Comparison of ENCODE assay signal across 8 cellular contexts in genomic region chr3:24494616-24495333, GRCh38. TPM values are rescaled to one million over a fixed set of nuclear protein-coding genes. Genes with fewer than 3 reads are reported as not detected.
DNase-seq lines count a peak whose midpoint lies in the region; ATAC-seq, FAIRE-seq and TF ChIP-seq lines count a peak whose summit lies in the region.

THRB (minus strand) TSS chr3:24494850.

- no peak within 1 kb of the TSS for H3K4me3 ChIP-seq in CD8-positive, alpha-beta T cell (ENCODE audit: low read depth, low read length)
- peak within 1 kb of the TSS; percentile 80 for H3K4me3 ChIP-seq in smooth muscle cell

- peaks cover 15% of the 10 kb centered on the region for H3K79me2 ChIP-seq in smooth muscle cell (ENCODE audit: low read depth)

- H3K27ac ChIP-seq in CD8-positive, alpha-beta T cell (ENCODE audit: low read depth, low read length), result no peak within 1 kb of the TSS
- H3K27ac ChIP-seq in cingulate gyrus (ENCODE audit: low read depth, low read length) (peak within 1 kb of the TSS; percentile 61), smooth muscle cell (ENCODE audit: low read depth) (peak within 1 kb of the TSS; percentile 79)

- intact Hi-C loops in CD8-positive, alpha-beta T cell (cut with DNase I, micrococcal nuclease), result no loop called here

- peaks cover 3% of the 10 kb centered on the region for H3K4me1 Mint-ChIP-seq in CD8-positive, alpha-beta T cell (ENCODE audit: low read depth)

- peaks cover 5% of the 10 kb centered on the region for H3F3A ChIP-seq in smooth muscle cell (ENCODE audit: low read depth)

- no peaks in the 10 kb centered on the region for H3K9me3 ChIP-seq in CD8-positive, alpha-beta T cell (ENCODE audit: low read length)
- no peaks in the 10 kb centered on the region for H3K9me3 ChIP-seq in smooth muscle cell (replicated peaks; ENCODE audit: low read depth)

- no peaks in the 10 kb centered on the region for H4K20me1 ChIP-seq in smooth muscle cell (ENCODE audit: low read depth)

- H3K36me3 Mint-ChIP-seq in CD8-positive, alpha-beta T cell, result no peaks in the 10 kb centered on the region

- POLR2A ChIA-PET in CD8-positive, alpha-beta T cell (lab: Charles Lee), result no interaction called here

- peak within 1 kb of the TSS; percentile 96 for H2AFZ ChIP-seq in smooth muscle cell (ENCODE audit: low read depth)

- ATAC-seq in CD8-positive, alpha-beta T cell, result no peak
- ATAC-seq in GM21515 (IDR thresholded peaks at IDR 0.05; ENCODE audit: unreplicated experiment), result peak; percentile 47

- H3K27ac Mint-ChIP-seq in CD8-positive, alpha-beta T cell, result no peak within 1 kb of the TSS

- H3K36me3 ChIP-seq in CD8-positive, alpha-beta T cell (ENCODE audit: insufficient read depth, low read length), result no peaks in the 10 kb centered on the region
- no peaks in the 10 kb centered on the region for H3K36me3 ChIP-seq in smooth muscle cell (ENCODE audit: low read depth)

- peak within 1 kb of the TSS; percentile 74 for H3K9ac ChIP-seq in smooth muscle cell (ENCODE audit: low read depth)

- WGBS in smooth muscle cell (ENCODE audit: low lambda C conversion rate), result 2% methylated on average over 47 of the region's 82 CpGs

- no peaks in the 10 kb centered on the region for H3K4me1 ChIP-seq in CD8-positive, alpha-beta T cell (ENCODE audit: insufficient read depth, low read length)
- peaks cover 6% of the 10 kb centered on the region for H3K4me1 ChIP-seq in smooth muscle cell (ENCODE audit: low read depth)

- no peaks in the 10 kb centered on the region for H3K27me3 ChIP-seq in CD8-positive, alpha-beta T cell (ENCODE audit: insufficient read depth, low read length)
- peaks cover 40% of the 10 kb centered on the region for H3K27me3 ChIP-seq in smooth muscle cell (ENCODE audit: low read depth)

- H3K4me3 Mint-ChIP-seq in CD8-positive, alpha-beta T cell, result peak within 1 kb of the TSS; percentile 15

- H3K27me3 Mint-ChIP-seq in CD8-positive, alpha-beta T cell (ENCODE audit: low read depth), result peaks cover 29% of the 10 kb centered on the region

- TF ChIP-seq CTCF in CD8-positive, alpha-beta T cell (IDR thresholded peaks at IDR 0.05), result no peak
- TF ChIP-seq CTCF in smooth muscle cell (IDR thresholded peaks at IDR 0.05; ENCODE audit: borderline replicate concordance, insufficient read depth, poor library complexity, severe bottlenecking), result peak; percentile 20

- H3K4me2 ChIP-seq in smooth muscle cell, result peak within 1 kb of the TSS; percentile 99

- no peak for DNase-seq in CD8-positive, alpha-beta T cell
- peak; percentile 51 for DNase-seq in NCI-H774 (lab: John Stamatoyannopoulos, UW)
- peak; percentile 87 for DNase-seq in kidney tubule cell (ENCODE audit: low spot score)
- peak; percentile 56 for DNase-seq in smooth muscle cell (lab: John Stamatoyannopoulos, UW; ENCODE audit: unreplicated experiment)
- DNase-seq in HTR-8/SVneo (ENCODE audit: insufficient read length, low spot score), result no peak
- no peak for DNase-seq in NCI-H1694 treated with DMSO at 0.1 percent for 48 hours (lab: John Stamatoyannopoulos, UW)

- CTCF ChIA-PET in CD8-positive, alpha-beta T cell (lab: Charles Lee), result no interaction called here

- no peak for FAIRE-seq in HTR-8/SVneo (lab: Jason Lieb, UNC)

- H3K9me3 Mint-ChIP-seq in CD8-positive, alpha-beta T cell, result no peaks in the 10 kb centered on the region

RNA-seq across cellular contexts. Expression of gene THRB, which starts in this region (rescaled TPM):
- total RNA-seq in CD8-positive, alpha-beta T cell, result not detected
- 14.3 and 43.8 TPM in 2 replicates for total RNA-seq in smooth muscle cell
- 5.6 and 11.2 TPM in 2 replicates for polyA plus RNA-seq in smooth muscle cell

Comparison
In these comparisons a context has a peak if more than half of its experiments do, and no peak if none do; other contexts are left out.
1. RNA of gene THRB (total RNA-seq): 14.3 to 43.8 TPM in smooth muscle cell; not detected in CD8-positive, alpha-beta T cell; every median in the first group is over 10 times any median in the second.
2. DNase-seq: peak in NCI-H774 (single experiment), kidney tubule cell (single experiment) and smooth muscle cell (single experiment); none in CD8-positive, alpha-beta T cell (0 of 7), HTR-8/SVneo (single experiment) and NCI-H1694 treated with DMSO at 0.1 percent for 48 hours (single experiment).